In genomic region chr4:48603366-48604003, GRCh38 we compare ENCODE assay signal across 16 cellular contexts.
DNase-seq lines count a peak whose midpoint lies in the region; ATAC-seq, FAIRE-seq and TF ChIP-seq lines count a peak whose summit lies in the region.
"Had no signal": no experiment of that assay in that cellular context is flagged by ENCODE, and none has a peak within 500 bp of the region (broad histone marks: within the 10 kb centered on the region; RNA-seq: fewer than 3 reads in every experiment).

No MANE protein-coding gene starts in this region.

- CTCF ChIA-PET in HepG2 (lab: Yijun Ruan, JAX; ENCODE audit: low intra/inter-chr PET ratio, low total read pairs) = no interaction called here

- POLR2A ChIA-PET in HepG2 (lab: Yijun Ruan, JAX) = interaction anchor here (0.8 kb wide), 1 partner anchor 177 kb away, joined by 3 read pairs; no protein-coding TSS in a partner anchor

- H3K27me3 ChIP-seq in astrocyte (ENCODE audit: insufficient read depth, low read length) (no peaks in the 10 kb centered on the region), HepG2 (ENCODE audit: control insufficient read depth in 1 of 2, insufficient read depth in 2 of 2, low read length in 2 of 2) (no peaks in the 10 kb centered on the region), stomach (no peaks in the 10 kb centered on the region)
- H3K27me3 ChIP-seq: gastroesophageal sphincter had no signal

- no peak overlapping the region for H3K4me2 ChIP-seq in astrocyte (ENCODE audit: low read length)
- peak overlapping the region; percentile 55 for H3K4me2 ChIP-seq in HepG2 (ENCODE audit: low read depth, low read length)

- H3K36me3 Mint-ChIP-seq in astrocyte (ENCODE audit: low read depth, unreplicated experiment) = peaks cover 4% of the 10 kb centered on the region

- H2AFZ ChIP-seq in astrocyte (ENCODE audit: low read depth, low read length) = no peak overlapping the region
- no peak overlapping the region for H2AFZ ChIP-seq in HepG2 (ENCODE audit: low read length)

- TF ChIP-seq RAD21 in HepG2 (CRISPR knock-in tag; IDR thresholded peaks at IDR 0.05) = no peak

- no TSS peak for BruUV-seq in HepG2 (replicated peaks; lab: Mats Ljungman, UMichigan)

- no peak for TF ChIP-seq POLR2A in HepG2 (IDR thresholded peaks at IDR 0.05; ENCODE audit: insufficient read depth in 1 of 2, low read depth in 2 of 2, low read length in 2 of 2)
- TF ChIP-seq POLR2A in stomach (IDR thresholded peaks at IDR 0.05) = no peak

- H3K79me2 ChIP-seq in astrocyte (ENCODE audit: insufficient read depth, low read length) (no peaks in the 10 kb centered on the region), HepG2 (ENCODE audit: insufficient read depth, low read length) (no peaks in the 10 kb centered on the region)

- H3K9me3 ChIP-seq in astrocyte (ENCODE audit: insufficient read depth, low read depth, low read length) (no peaks in the 10 kb centered on the region), HepG2 (ENCODE audit: low read length) (no peaks in the 10 kb centered on the region), stomach (no peaks in the 10 kb centered on the region)
- H3K9me3 ChIP-seq: gastroesophageal sphincter, thoracic aorta had no signal

- 78% methylated on average over 3 of the region's 3 CpGs for WGBS in HepG2 (ENCODE audit: low lambda C conversion rate)
- WGBS in stomach, 5 donors = 62 to 81% (median 67%) methylated on average over 3 of the region's 3 CpGs

- peak overlapping the region; percentile 45 for H3K4me3 Mint-ChIP-seq in astrocyte (ENCODE audit: unreplicated experiment)
- H3K4me3 Mint-ChIP-seq: activated CD4-positive, alpha-beta memory T cell treated with anti-CD3 and anti-CD28 coated beads, Interleukin-2, amount 10 ng/mL, durations not matched to agents 7 days and 5 days; CD4-positive, CD25-positive, alpha-beta regulatory T cell had no signal

- DNase-seq in NCI-H2196 (lab: John Stamatoyannopoulos, UW; ENCODE audit: unreplicated experiment) (peak; percentile 7), NCI-H2196 treated with DMSO at 0.1 percent for 48 hours (lab: John Stamatoyannopoulos, UW; ENCODE audit: unreplicated experiment) (no peak), astrocyte (ENCODE audit: low read depth) (no peak), HepG2 (ENCODE audit: low spot score) (peak; percentile 85), stomach (no peak)
- DNase-seq in stimulated activated CD4-positive, alpha-beta T cell treated with anti-CD3 and anti-CD28 coated beads, Interleukin-4, amount 100 ng/mL, for 4 hours = no peak
- DNase-seq: 8988T; activated CD4-positive, alpha-beta memory T cell treated with anti-CD3 and anti-CD28 coated beads, Interleukin-2, amount 10 ng/mL, durations not matched to agents 7 days and 5 days; CD4-positive, CD25-positive, alpha-beta regulatory T cell; NCI-H1092 treated with DMSO at 0.1 percent for 48 hours; nucleus accumbens; SW 1271 had no signal

- TF ChIP-seq EP300 in HepG2 (IDR thresholded peaks at IDR 0.05; ENCODE audit: low read depth in 2 of 2, low read length in 2 of 2) (peak in 1 of 2 experiments; percentile 54; a peak in 1 of 4 replicates), HepG2 (CRISPR knock-in tag; IDR thresholded peaks at IDR 0.05; ENCODE audit: borderline replicate concordance) (no peak), stomach (IDR thresholded peaks at IDR 0.05) (no peak)

- in situ Hi-C loops in HepG2 (cut with HindIII; ENCODE audit: extremely low pct_ligation_motif_present, low pct_unique_long_range_greater_than_20kb) = no loop called here

- peaks cover 33% of the 10 kb centered on the region for H3K4me1 Mint-ChIP-seq in astrocyte (ENCODE audit: low read depth, unreplicated experiment)
- H3K4me1 Mint-ChIP-seq: activated CD4-positive, alpha-beta memory T cell treated with anti-CD3 and anti-CD28 coated beads, Interleukin-2, amount 10 ng/mL, durations not matched to agents 7 days and 5 days had no signal

- ATAC-seq in HepG2 = peak; percentile 100
- no peak for ATAC-seq in GM21717 (IDR thresholded peaks at IDR 0.05; ENCODE audit: unreplicated experiment)
- no peak for ATAC-seq in GM21390 (IDR thresholded peaks at IDR 0.05; ENCODE audit: unreplicated experiment)
- ATAC-seq: gastroesophageal sphincter had no signal

- H3K9me3 Mint-ChIP-seq in astrocyte (ENCODE audit: unreplicated experiment) = no peaks in the 10 kb centered on the region
- H3K9me3 Mint-ChIP-seq: activated CD4-positive, alpha-beta memory T cell treated with anti-CD3 and anti-CD28 coated beads, Interleukin-2, amount 10 ng/mL, durations not matched to agents 7 days and 5 days; CD4-positive, CD25-positive, alpha-beta regulatory T cell had no signal

- H3K9ac ChIP-seq in astrocyte (ENCODE audit: low read length) (no peak overlapping the region), HepG2 (ENCODE audit: insufficient read depth, low read depth, low read length) (no peak overlapping the region; the same call in 1 of the 2 replicates)

- H4K20me1 ChIP-seq in astrocyte (ENCODE audit: insufficient read depth, low read length) = no peaks in the 10 kb centered on the region
- H4K20me1 ChIP-seq in HepG2 (ENCODE audit: insufficient read depth, low read length) = no peaks in the 10 kb centered on the region

- no peaks in the 10 kb centered on the region for H3K27me3 Mint-ChIP-seq in astrocyte (ENCODE audit: low read depth, unreplicated experiment)
- H3K27me3 Mint-ChIP-seq: activated CD4-positive, alpha-beta memory T cell treated with anti-CD3 and anti-CD28 coated beads, Interleukin-2, amount 10 ng/mL, durations not matched to agents 7 days and 5 days; CD4-positive, CD25-positive, alpha-beta regulatory T cell had no signal

- H3K4me1 ChIP-seq in astrocyte (ENCODE audit: insufficient read depth, low read length) = peaks cover 7% of the 10 kb centered on the region
- H3K4me1 ChIP-seq in HepG2 (ENCODE audit: insufficient read depth, low read length) = peaks cover 36% of the 10 kb centered on the region
- peaks cover 10 to 42% (median 19%) of the 10 kb centered on the region in 4 donors for H3K4me1 ChIP-seq in stomach
- H3K4me1 ChIP-seq: gastroesophageal sphincter had no signal

- H3K36me3 ChIP-seq in astrocyte (ENCODE audit: insufficient read depth, low read length) (peaks cover 3% of the 10 kb centered on the region), HepG2 (replicated peaks in 1 of 2; ENCODE audit: control insufficient read depth in 1 of 2, insufficient read depth in 2 of 2, low read length in 2 of 2) (no peaks in the 10 kb centered on the region), stomach (peaks cover 0 to 32% (median 14%) of the 10 kb centered on the region in 4 donors)

- FAIRE-seq in astrocyte (lab: Jason Lieb, UNC) (no peak), HepG2 (lab: Jason Lieb, UNC) (peak; percentile 51)

- peak overlapping the region; percentile 84 for H3K27ac Mint-ChIP-seq in astrocyte (ENCODE audit: unreplicated experiment)
- H3K27ac Mint-ChIP-seq: activated CD4-positive, alpha-beta memory T cell treated with anti-CD3 and anti-CD28 coated beads, Interleukin-2, amount 10 ng/mL, durations not matched to agents 7 days and 5 days had no signal

- TF ChIP-seq CTCF in astrocyte (IDR thresholded peaks at IDR 0.05; ENCODE audit: insufficient read depth, low read depth, low read length) (no peak), HepG2 (CRISPR knock-in tag; IDR thresholded peaks at IDR 0.05) (no peak), stomach (IDR thresholded peaks at IDR 0.05) (no peak)

- H3K27ac ChIP-seq in astrocyte (ENCODE audit: low read depth, low read length) (peak overlapping the region; percentile 63), HepG2 (ENCODE audit: extremely low read length, insufficient read depth, low read length) (peak overlapping the region; percentile 33), stomach (peak overlapping the region in 4 of 5 donors; percentile 14 to 54 (median 45))
- H3K27ac ChIP-seq: gastroesophageal sphincter, thoracic aorta had no signal

- no peak overlapping the region for H3K4me3 ChIP-seq in astrocyte (ENCODE audit: insufficient read depth, low read depth, low read length)
- no peak overlapping the region for H3K4me3 ChIP-seq in HepG2 (replicated peaks in 1 of 3; ENCODE audit: insufficient read depth in 1 of 3, low read depth in 2 of 3, low read length in 3 of 3)
- no peak overlapping the region for H3K4me3 ChIP-seq in stomach
- H3K4me3 ChIP-seq: gastroesophageal sphincter, thoracic aorta had no signal

- intact Hi-C loops in HepG2 (cut with micrococcal nuclease; ENCODE audit: unreplicated experiment) (loop anchor here (2.0 to 5.0 kb wide), 2 partner anchors 19 to 179 kb away; partner anchors contain the start of gene FRYL), stomach (cut with DNase I; ENCODE audit: low total_unique reads) (no loop called here)

TF ChIP-seq in HepG2, 621 proteins besides CTCF, POLR2A, EP300 and RAD21 (continues in another document):
- no peak for TF ChIP-seq SOX6 (IDR thresholded peaks at IDR 0.05)
- TF ChIP-seq SOX6 (CRISPR knock-in tag; IDR thresholded peaks at IDR 0.05) = peak; percentile 42; the same call in 1 of the 2 replicates
- TF ChIP-seq RARA (CRISPR knock-in tag; IDR thresholded peaks at IDR 0.05) = no peak
- no peak for TF ChIP-seq MED13 (CRISPR knock-in tag; IDR thresholded peaks at IDR 0.05)
- TF ChIP-seq HNF4G (IDR thresholded peaks at IDR 0.05; ENCODE audit: borderline replicate concordance, low read depth, low read length) = peak; percentile 40; the same call in 1 of the 2 replicates
- no peak for TF ChIP-seq HNF4G (CRISPR knock-in tag; IDR thresholded peaks at IDR 0.05; ENCODE audit: borderline replicate concordance, low read depth)
- no peak for TF ChIP-seq FOXA1 (IDR thresholded peaks at IDR 0.05)
- peak; percentile 59 for TF ChIP-seq FOXA1 (CRISPR knock-in tag; IDR thresholded peaks at IDR 0.05)
- TF ChIP-seq POLR2AphosphoS2 (IDR thresholded peaks at IDR 0.05; ENCODE audit: low read depth, low read length) = no peak
- TF ChIP-seq GATAD2A (CRISPR knock-in tag; IDR thresholded peaks at IDR 0.05) = 0 out of 2 replicates have a peak, but pooled peaks have one; percentile 15
- TF ChIP-seq EHMT2 (IDR thresholded peaks at IDR 0.05; ENCODE audit: borderline replicate concordance, low read depth, low read length) = 0 out of 2 replicates have a peak, but pooled peaks have one; percentile 53
- TF ChIP-seq ZNF263 (CRISPR knock-in tag; IDR thresholded peaks at IDR 0.05) = peak; percentile 82
- peak; percentile 32; the same call in 1 of the 2 replicates for TF ChIP-seq TBX2 (CRISPR knock-in tag; IDR thresholded peaks at IDR 0.05; ENCODE audit: borderline replicate concordance)
- TF ChIP-seq NR2F6 (IDR thresholded peaks at IDR 0.05) = peak; percentile 32
- TF ChIP-seq NR2F6 (CRISPR knock-in tag; IDR thresholded peaks at IDR 0.05) = no peak

Comparison
In these comparisons a context has a peak if more than half of its experiments do, and no peak if none do; other contexts are left out.
1. DNase-seq: peak in NCI-H2196 (single experiment) and HepG2 (single experiment); none in NCI-H2196 treated with DMSO at 0.1 percent for 48 hours (single experiment), astrocyte (single experiment), stomach (single experiment) and stimulated activated CD4-positive, alpha-beta T cell treated with anti-CD3 and anti-CD28 coated beads, Interleukin-4, amount 100 ng/mL, for 4 hours (0 of 2).
2. Peak in every context shown above with its lines, with median percentiles within 50 percentile points of each other: H3K27ac ChIP-seq.